Comparison of ENCODE assay signal across 7 cellular contexts in genomic region chr1:201447911-201448871, GRCh38. TPM values are rescaled to one million over a fixed set of nuclear protein-coding genes. Genes with fewer than 3 reads are reported as not detected.
DNase-seq lines count a peak whose midpoint lies in the region; ATAC-seq and TF ChIP-seq lines count a peak whose summit lies in the region.

No MANE protein-coding gene starts in this region.

- H3K27me3 Mint-ChIP-seq in activated CD8-positive, alpha-beta T cell treated with anti-CD3 and anti-CD28 coated beads for 36 hours: peaks cover 16% of the 10 kb centered on the region

- peak; percentile 97 for TF ChIP-seq CTCF in GM12875 (IDR thresholded peaks at IDR 0.05; ENCODE audit: borderline replicate concordance, insufficient read depth, low read depth, low read length)
- peak; percentile 72 for TF ChIP-seq CTCF in activated CD8-positive, alpha-beta T cell treated with anti-CD3 and anti-CD28 coated beads for 36 hours (IDR thresholded peaks at IDR 0.05)

- no peaks in the 10 kb centered on the region for H3K36me3 Mint-ChIP-seq in activated CD8-positive, alpha-beta T cell treated with anti-CD3 and anti-CD28 coated beads for 36 hours (ENCODE audit: low read depth)

- ATAC-seq in HG02852 (IDR thresholded peaks at IDR 0.05; ENCODE audit: unreplicated experiment): peak; percentile 79
- peak; percentile 98 for ATAC-seq in activated CD8-positive, alpha-beta T cell treated with anti-CD3 and anti-CD28 coated beads for 36 hours

- DNase-seq in NCI-H460 (ENCODE audit: extremely low read depth, low read depth) (peak; percentile 79), epidermal melanocyte (ENCODE audit: insufficient read length, low spot score) (peak; percentile 81), middle frontal gyrus (ENCODE audit: extremely low spot score, low spot score) (peak; percentile 54)
- DNase-seq in activated CD8-positive, alpha-beta T cell treated with anti-CD3 and anti-CD28 coated beads for 36 hours: peak; percentile 84
- DNase-seq in stimulated activated CD8-positive, alpha-beta memory T cell treated with anti-CD3 and anti-CD28 coated beads, Interleukin-7, amount 100 ng/mL, for 1 hour (ENCODE audit: low read depth in 2 of 2): peak; percentile 6 to 14

- CTCF ChIA-PET in activated CD8-positive, alpha-beta T cell treated with anti-CD3 and anti-CD28 coated beads for 36 hours (lab: Charles Lee): interaction anchor here (0.6 to 9.5 kb wide), 31 partner anchors 8 to 524 kb away, joined by 3 to 149 read pairs (median 4); partner anchors contain the start of genes CSRP1 and PHLDA3

- intact Hi-C loops in activated CD8-positive, alpha-beta T cell treated with anti-CD3 and anti-CD28 coated beads for 36 hours (cut with micrococcal nuclease): loop anchor here (5.0 kb wide), 2 partner anchors 34 to 64 kb away; no protein-coding TSS in a partner anchor

- no peak overlapping the region for H3K4me3 ChIP-seq in GM12875 (ENCODE audit: low read depth, low read length)

- no peak overlapping the region for H3K27ac Mint-ChIP-seq in activated CD8-positive, alpha-beta T cell treated with anti-CD3 and anti-CD28 coated beads for 36 hours

- H3K4me1 Mint-ChIP-seq in activated CD8-positive, alpha-beta T cell treated with anti-CD3 and anti-CD28 coated beads for 36 hours (ENCODE audit: low read depth): peaks cover 8% of the 10 kb centered on the region

- POLR2A ChIA-PET in activated CD8-positive, alpha-beta T cell treated with anti-CD3 and anti-CD28 coated beads for 36 hours (lab: Charles Lee): no interaction called here

- H3K9me3 Mint-ChIP-seq in activated CD8-positive, alpha-beta T cell treated with anti-CD3 and anti-CD28 coated beads for 36 hours: no peaks in the 10 kb centered on the region

- no peak overlapping the region for H3K4me3 Mint-ChIP-seq in activated CD8-positive, alpha-beta T cell treated with anti-CD3 and anti-CD28 coated beads for 36 hours

RNA-seq across cellular contexts. Expression of gene PHLDA3, which starts 20.8 kb away (rescaled TPM):
- total RNA-seq in NCI-H460 (2014; rRNA removed; shearing (Covaris generic)): 53.8 and 54.6 TPM in 2 replicates
- 32.9 and 44.9 TPM in 2 replicates for polyA plus RNA-seq in NCI-H460 (2014; cell fraction: nucleus; rRNA removed)
- 1 to 10 TPM; 6.2 to 7.9 TPM for total RNA-seq in activated CD8-positive, alpha-beta T cell treated with anti-CD3 and anti-CD28 coated beads for 36 hours

RNA-seq across cellular contexts. Expression of gene TNNI1, which starts 26.7 kb away (rescaled TPM):
- 1.9 TPM in 1 of 2 replicates, not detected in the other for total RNA-seq in NCI-H460 (2014; rRNA removed; shearing (Covaris generic))
- not detected in 2 replicates for polyA plus RNA-seq in NCI-H460 (2014; cell fraction: nucleus; rRNA removed)
- total RNA-seq in activated CD8-positive, alpha-beta T cell treated with anti-CD3 and anti-CD28 coated beads for 36 hours: not detected

RNA-seq across cellular contexts. Expression of gene LAD1, which starts 49.1 kb away (rescaled TPM):
- total RNA-seq in NCI-H460 (2014; rRNA removed; shearing (Covaris generic)): not detected in 2 replicates
- polyA plus RNA-seq in NCI-H460 (2014; cell fraction: nucleus; rRNA removed): not detected in 2 replicates
- not detected for total RNA-seq in activated CD8-positive, alpha-beta T cell treated with anti-CD3 and anti-CD28 coated beads for 36 hours

RNA-seq across cellular contexts. Expression of gene CSRP1, which starts 58.7 kb away (rescaled TPM):
- total RNA-seq in NCI-H460 (2014; rRNA removed; shearing (Covaris generic)): 729 and 850 TPM in 2 replicates
- polyA plus RNA-seq in NCI-H460 (2014; cell fraction: nucleus; rRNA removed): 1,097 and 1,161 TPM in 2 replicates
- 10 to 100 TPM; 55.3 to 56.2 TPM for total RNA-seq in activated CD8-positive, alpha-beta T cell treated with anti-CD3 and anti-CD28 coated beads for 36 hours

Comparison
In these comparisons a context has a peak if more than half of its experiments do, and no peak if none do; other contexts are left out.
1. DNase-seq: peak in every context shown above with its lines; median percentile 84 in activated CD8-positive, alpha-beta T cell treated with anti-CD3 and anti-CD28 coated beads for 36 hours; 81 in epidermal melanocyte; 79 in NCI-H460; 54 in middle frontal gyrus; 10 in stimulated activated CD8-positive, alpha-beta memory T cell treated with anti-CD3 and anti-CD28 coated beads, Interleukin-7, amount 100 ng/mL, for 1 hour.